Comparison of ENCODE assay signal across 2 cellular contexts in genomic region chrX:46333550-46333949, GRCh38.
A peak's percentile ranks its signal among the peaks of the same experiment; 100 is the strongest.
TF ChIP-seq lines count a peak whose summit lies in the region.

No MANE protein-coding gene starts in this region.

TF ChIP-seq in HepG2, 621 proteins besides CTCF, POLR2A, EP300 and RAD21 (continued from another document):
- TF ChIP-seq ZNF687 (CRISPR knock-in tag; IDR thresholded peaks at IDR 0.05) (peak; percentile 35; the same call in 1 of the 2 replicates), ZNF263 (CRISPR knock-in tag; IDR thresholded peaks at IDR 0.05) (peak; percentile 35; the same call in 1 of the 2 replicates), POLR2G (IDR thresholded peaks at IDR 0.05; ENCODE audit: low read depth, low read length) (no peak)

TF ChIP-seq in GM23338, 12 proteins besides CTCF, POLR2A, EP300 and RAD21 (continued from another document):
- TF ChIP-seq, protein P1, sequence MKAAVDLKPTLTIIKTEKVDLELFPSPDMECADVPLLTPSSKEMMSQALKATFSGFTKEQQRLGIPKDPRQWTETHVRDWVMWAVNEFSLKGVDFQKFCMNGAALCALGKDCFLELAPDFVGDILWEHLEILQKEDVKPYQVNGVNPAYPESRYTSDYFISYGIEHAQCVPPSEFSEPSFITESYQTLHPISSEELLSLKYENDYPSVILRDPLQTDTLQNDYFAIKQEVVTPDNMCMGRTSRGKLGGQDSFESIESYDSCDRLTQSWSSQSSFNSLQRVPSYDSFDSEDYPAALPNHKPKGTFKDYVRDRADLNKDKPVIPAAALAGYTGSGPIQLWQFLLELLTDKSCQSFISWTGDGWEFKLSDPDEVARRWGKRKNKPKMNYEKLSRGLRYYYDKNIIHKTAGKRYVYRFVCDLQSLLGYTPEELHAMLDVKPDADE (IDR thresholded peaks at IDR 0.05) = no peak
- TF ChIP-seq STAT1 (IDR thresholded peaks at IDR 0.05; ENCODE audit: unreplicated experiment) (no peak), ZNF331 (CRISPR knock-in tag; IDR thresholded peaks at IDR 0.05; ENCODE audit: low read depth) (no peak), EZH2phosphoT487 (IDR thresholded peaks at IDR 0.05; ENCODE audit: unreplicated experiment) (no peak)
- TF ChIP-seq, protein P2, sequence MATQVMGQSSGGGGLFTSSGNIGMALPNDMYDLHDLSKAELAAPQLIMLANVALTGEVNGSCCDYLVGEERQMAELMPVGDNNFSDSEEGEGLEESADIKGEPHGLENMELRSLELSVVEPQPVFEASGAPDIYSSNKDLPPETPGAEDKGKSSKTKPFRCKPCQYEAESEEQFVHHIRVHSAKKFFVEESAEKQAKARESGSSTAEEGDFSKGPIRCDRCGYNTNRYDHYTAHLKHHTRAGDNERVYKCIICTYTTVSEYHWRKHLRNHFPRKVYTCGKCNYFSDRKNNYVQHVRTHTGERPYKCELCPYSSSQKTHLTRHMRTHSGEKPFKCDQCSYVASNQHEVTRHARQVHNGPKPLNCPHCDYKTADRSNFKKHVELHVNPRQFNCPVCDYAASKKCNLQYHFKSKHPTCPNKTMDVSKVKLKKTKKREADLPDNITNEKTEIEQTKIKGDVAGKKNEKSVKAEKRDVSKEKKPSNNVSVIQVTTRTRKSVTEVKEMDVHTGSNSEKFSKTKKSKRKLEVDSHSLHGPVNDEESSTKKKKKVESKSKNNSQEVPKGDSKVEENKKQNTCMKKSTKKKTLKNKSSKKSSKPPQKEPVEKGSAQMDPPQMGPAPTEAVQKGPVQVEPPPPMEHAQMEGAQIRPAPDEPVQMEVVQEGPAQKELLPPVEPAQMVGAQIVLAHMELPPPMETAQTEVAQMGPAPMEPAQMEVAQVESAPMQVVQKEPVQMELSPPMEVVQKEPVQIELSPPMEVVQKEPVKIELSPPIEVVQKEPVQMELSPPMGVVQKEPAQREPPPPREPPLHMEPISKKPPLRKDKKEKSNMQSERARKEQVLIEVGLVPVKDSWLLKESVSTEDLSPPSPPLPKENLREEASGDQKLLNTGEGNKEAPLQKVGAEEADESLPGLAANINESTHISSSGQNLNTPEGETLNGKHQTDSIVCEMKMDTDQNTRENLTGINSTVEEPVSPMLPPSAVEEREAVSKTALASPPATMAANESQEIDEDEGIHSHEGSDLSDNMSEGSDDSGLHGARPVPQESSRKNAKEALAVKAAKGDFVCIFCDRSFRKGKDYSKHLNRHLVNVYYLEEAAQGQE (IDR thresholded peaks at IDR 0.05; ENCODE audit: unreplicated experiment) = no peak
